Comparison of ENCODE assay signal across 1 cellular context in the genomic region with DNA sequence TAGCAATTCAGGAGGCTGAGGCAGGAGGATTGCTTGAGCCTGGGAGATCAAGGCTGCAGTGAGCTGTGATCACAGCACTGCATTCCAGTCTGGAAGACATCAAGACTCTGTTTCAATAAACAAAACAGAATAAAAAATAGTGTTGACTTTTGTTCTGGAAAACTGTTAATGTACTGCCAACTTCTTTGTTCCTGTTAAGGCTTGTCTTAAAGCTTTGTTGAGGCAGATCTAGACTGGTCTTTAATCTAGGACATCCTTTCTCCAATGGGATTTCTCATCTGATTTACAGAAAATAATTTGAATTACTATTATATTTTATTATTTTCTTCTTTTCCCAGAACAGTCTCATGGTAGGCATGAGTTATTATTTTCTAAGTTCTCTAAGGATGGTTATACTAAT.
TF ChIP-seq lines count a peak whose summit lies in the region.

No MANE protein-coding gene starts in this region.

TF ChIP-seq in GM12878, 131 proteins besides CTCF, POLR2A, EP300 and RAD21:
- TF ChIP-seq ZNF274 (IDR thresholded peaks at IDR 0.05; ENCODE audit: insufficient read depth, insufficient read length) (no peak), TCF7 (IDR thresholded peaks at IDR 0.05; ENCODE audit: borderline replicate concordance) (no peak), ZZZ3 (IDR thresholded peaks at IDR 0.05; ENCODE audit: control insufficient read depth, insufficient read length, low read depth) (no peak), RBBP5 (conservative IDR thresholded peaks at IDR 0.05) (no peak), NR2F1 (conservative IDR thresholded peaks at IDR 0.05) (no peak), JUNB (IDR thresholded peaks at IDR 0.05) (no peak), MYB (IDR thresholded peaks at IDR 0.05; ENCODE audit: borderline replicate concordance, low read depth, low read length) (no peak), ZNF207 (IDR thresholded peaks at IDR 0.05; ENCODE audit: borderline replicate concordance) (no peak), MEF2A (IDR thresholded peaks at IDR 0.05; ENCODE audit: insufficient read depth, low read depth, low read length) (no peak), FOS (IDR thresholded peaks at IDR 0.05; ENCODE audit: borderline replicate concordance, extremely low read depth, insufficient read length) (no peak), BACH1 (IDR thresholded peaks at IDR 0.05; ENCODE audit: borderline replicate concordance) (no peak), YBX1 (IDR thresholded peaks at IDR 0.05) (no peak), JUND (IDR thresholded peaks at IDR 0.05; ENCODE audit: low read depth, low read length) (no peak), BCL3 (IDR thresholded peaks at IDR 0.05; ENCODE audit: borderline replicate concordance, insufficient read depth, low read depth, low read length, poor library complexity, severe bottlenecking) (no peak), RELA (IDR thresholded peaks at IDR 0.05; ENCODE audit: borderline replicate concordance, partially characterized antibody) (no peak)
- TF ChIP-seq, protein P1, sequence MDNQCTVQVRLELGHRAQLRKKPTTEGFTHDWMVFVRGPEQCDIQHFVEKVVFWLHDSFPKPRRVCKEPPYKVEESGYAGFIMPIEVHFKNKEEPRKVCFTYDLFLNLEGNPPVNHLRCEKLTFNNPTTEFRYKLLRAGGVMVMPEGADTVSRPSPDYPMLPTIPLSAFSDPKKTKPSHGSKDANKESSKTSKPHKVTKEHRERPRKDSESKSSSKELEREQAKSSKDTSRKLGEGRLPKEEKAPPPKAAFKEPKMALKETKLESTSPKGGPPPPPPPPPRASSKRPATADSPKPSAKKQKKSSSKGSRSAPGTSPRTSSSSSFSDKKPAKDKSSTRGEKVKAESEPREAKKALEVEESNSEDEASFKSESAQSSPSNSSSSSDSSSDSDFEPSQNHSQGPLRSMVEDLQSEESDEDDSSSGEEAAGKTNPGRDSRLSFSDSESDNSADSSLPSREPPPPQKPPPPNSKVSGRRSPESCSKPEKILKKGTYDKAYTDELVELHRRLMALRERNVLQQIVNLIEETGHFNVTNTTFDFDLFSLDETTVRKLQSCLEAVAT (IDR thresholded peaks at IDR 0.05) = no peak
- TF ChIP-seq, protein P2, sequence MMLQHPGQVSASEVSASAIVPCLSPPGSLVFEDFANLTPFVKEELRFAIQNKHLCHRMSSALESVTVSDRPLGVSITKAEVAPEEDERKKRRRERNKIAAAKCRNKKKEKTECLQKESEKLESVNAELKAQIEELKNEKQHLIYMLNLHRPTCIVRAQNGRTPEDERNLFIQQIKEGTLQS (IDR thresholded peaks at IDR 0.05; ENCODE audit: borderline replicate concordance, extremely low read depth, low read depth, low read length) = no peak
